ENCODE assay signal across 19 cellular contexts in the genomic region with DNA sequence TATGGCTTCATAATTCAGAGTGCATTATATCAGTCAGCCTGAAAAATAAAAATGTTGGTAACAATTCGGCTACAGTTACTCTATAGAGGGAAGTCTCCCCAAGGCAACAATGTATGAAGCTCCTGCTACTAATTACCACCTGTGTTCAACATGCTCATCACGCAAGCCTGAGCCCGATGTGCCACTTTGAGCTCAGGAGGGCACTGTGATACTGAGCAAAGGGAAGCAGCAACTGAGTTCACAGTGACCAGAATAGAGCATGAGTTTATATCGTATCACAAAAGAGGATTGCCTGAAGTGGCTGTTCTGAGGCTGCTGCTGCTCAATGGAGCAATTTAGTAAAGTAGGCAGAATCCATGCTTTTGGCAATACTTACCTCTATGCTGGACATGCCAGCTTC.
DNase-seq lines count a peak whose midpoint lies in the region; ATAC-seq and TF ChIP-seq lines count a peak whose summit lies in the region.
"Had no signal": no experiment of that assay in that cellular context is flagged by ENCODE, and none has a peak within 500 bp of the region (broad histone marks: within the 10 kb centered on the region; RNA-seq: fewer than 3 reads in every experiment).

No MANE protein-coding gene starts in this region.

- CTCF ChIA-PET in IMR-90 (lab: Yijun Ruan, JAX): interaction anchor here (0.8 kb wide), 1 partner anchor 80 kb away, joined by 3 read pairs; no protein-coding TSS in a partner anchor

- H3K27me3 ChIP-seq in DND-41 (ENCODE audit: insufficient read depth, low read length, poor library complexity) (peaks cover 5% of the 10 kb centered on the region), IMR-90 (ENCODE audit: control insufficient read depth, insufficient read depth, low read length) (no peaks in the 10 kb centered on the region)

- no peak overlapping the region for H3K4me3 ChIP-seq in DND-41 (ENCODE audit: low read depth in 1 of 2, low read length in 2 of 2)
- H3K4me3 ChIP-seq in IMR-90 (ENCODE audit: insufficient read depth, low read depth, low read length): no peak overlapping the region
- H3K4me3 ChIP-seq: psoas muscle, skin epidermis had no signal

- no peak overlapping the region for H3K56ac ChIP-seq in IMR-90 (ENCODE audit: extremely low read depth, insufficient read depth, low read length)

- H3K4me2 ChIP-seq in DND-41 (ENCODE audit: insufficient read depth, low read length): no peak overlapping the region
- H3K4me2 ChIP-seq in IMR-90 (ENCODE audit: low read depth, low read length): no peak overlapping the region

- H2BK5ac ChIP-seq in IMR-90 (ENCODE audit: low read depth, low read length, poor library complexity, severe bottlenecking): no peak overlapping the region

- H3K9me3 ChIP-seq in DND-41 (ENCODE audit: insufficient read depth, low read length, severe bottlenecking): no peaks in the 10 kb centered on the region
- peaks cover 2% of the 10 kb centered on the region; the same call in 1 of the 2 replicates for H3K9me3 ChIP-seq in IMR-90 (ENCODE audit: control insufficient read depth, insufficient read depth, low read length)
- H3K9me3 ChIP-seq: psoas muscle had no signal

- in situ Hi-C loops in IMR-90 (cut with MboI; ENCODE audit: low sequenced_read_pairs): no loop called here

- H4K8ac ChIP-seq in IMR-90 (ENCODE audit: low read depth in 2 of 2, low read length in 2 of 2): peak overlapping the region; percentile 12 to 25; a peak in 2 of 4 replicates

- peak overlapping the region; percentile 31; the same call in 1 of the 3 replicates for H2BK15ac ChIP-seq in IMR-90 (ENCODE audit: low read depth, low read length)

- peak overlapping the region; percentile 62 for H2AK5ac ChIP-seq in IMR-90 (ENCODE audit: low read depth, low read length)

- dilution Hi-C loops in IMR-90 (cut with HindIII; ENCODE audit: low sequenced_read_pairs, unreplicated experiment): no loop called here

- H3K79me1 ChIP-seq in IMR-90 (ENCODE audit: low read depth in 1 of 2, low read length in 2 of 2): no peaks in the 10 kb centered on the region

- peak overlapping the region; percentile 75; the same call in 1 of the 2 replicates for H3K18ac ChIP-seq in IMR-90 (ENCODE audit: low read depth, low read length)

- H2AK9ac ChIP-seq in IMR-90 (replicated peaks; ENCODE audit: low read depth, low read length, poor library complexity): no peak overlapping the region

- no peaks in the 10 kb centered on the region for H3K36me3 ChIP-seq in DND-41 (ENCODE audit: insufficient read depth, low read length)
- H3K36me3 ChIP-seq in IMR-90 (ENCODE audit: control insufficient read depth, insufficient read depth, low read length): no peaks in the 10 kb centered on the region

- BruUV-seq in IMR-90 (replicated peaks; lab: Mats Ljungman, UMichigan): no TSS peak

- H3K27ac ChIP-seq in DND-41 (ENCODE audit: low read length) (no peak overlapping the region), IMR-90 (ENCODE audit: insufficient read depth, low read length) (no peak overlapping the region)
- H3K27ac ChIP-seq: psoas muscle, skin epidermis had no signal

- no peak overlapping the region for H3K9ac ChIP-seq in DND-41 (ENCODE audit: low read depth, low read length)
- H3K9ac ChIP-seq in IMR-90 (ENCODE audit: low read depth, low read length): no peak overlapping the region

- no peak for TF ChIP-seq POLR2A in IMR-90 (IDR thresholded peaks at IDR 0.05; ENCODE audit: low read depth, low read length)

- DNase-seq in DND-41: no peak
- DNase-seq in IMR-90: no peak
- DNase-seq in cerebellar cortex (ENCODE audit: low spot score): peak; percentile 3
- peak; percentile 18 for DNase-seq in occipital lobe (lab: John Stamatoyannopoulos, UW)
- DNase-seq in iPS-NIHi7 (ENCODE audit: extremely low spot score): no peak
- no peak for DNase-seq in AML-193 (lab: John Stamatoyannopoulos, UW)
- DNase-seq in GM20000 (ENCODE audit: low spot score): no peak
- DNase-seq: activated naive CD4-positive, alpha-beta T cell treated with anti-CD3 and anti-CD28 coated beads, Interleukin-2, amount 50 U/mL, for 16 hours; activated T-cell treated with anti-CD3 and anti-CD28 coated beads, Interleukin-2, amount 50 U/mL, for 48 hours; aorta; DMS79 treated with DMSO at 0.1 percent for 48 hours; effector memory CD4-positive, alpha-beta T cell; H9; mesendoderm; NCI-H345; nephron progenitor cell; psoas muscle had no signal

- H2BK120ac ChIP-seq in IMR-90 (ENCODE audit: low read depth, low read length): peak overlapping the region; percentile 63

- H3K14ac ChIP-seq in IMR-90 (replicated peaks; ENCODE audit: low read depth, low read length): 0 out of 2 replicates have a peak overlapping the region, but pooled peaks have one; percentile 2

- H3K79me2 ChIP-seq in DND-41 (ENCODE audit: insufficient read depth, low read length): no peaks in the 10 kb centered on the region

- peaks cover 6% of the 10 kb centered on the region for H3K9me1 ChIP-seq in IMR-90 (ENCODE audit: insufficient read depth, low read length)

- H2AFZ ChIP-seq in DND-41 (ENCODE audit: low read depth, low read length) (no peak overlapping the region), IMR-90 (replicated peaks; ENCODE audit: low read length, poor library complexity) (no peak overlapping the region)

- TF ChIP-seq RAD21 in IMR-90 (IDR thresholded peaks at IDR 0.05; ENCODE audit: low read length): no peak

- WGBS in IMR-90 (ENCODE audit: extremely low coverage in 2 of 2, insufficient read length in 1 of 2), 2 experiments: no CpG with 5 or more reads among the region's 4 CpGs

- H3K23ac ChIP-seq in IMR-90 (ENCODE audit: low read depth, low read length): no peak overlapping the region

- no peaks in the 10 kb centered on the region for H4K20me1 ChIP-seq in DND-41 (ENCODE audit: insufficient read depth, low read length)
- H4K20me1 ChIP-seq in IMR-90 (ENCODE audit: insufficient read depth, low read length): no peaks in the 10 kb centered on the region

- H2BK20ac ChIP-seq in IMR-90 (ENCODE audit: low read depth, low read length): peak overlapping the region; percentile 60

- TF ChIP-seq CTCF in DND-41 (IDR thresholded peaks at IDR 0.05; ENCODE audit: borderline replicate concordance, extremely low read depth, low read length, poor library complexity, severe bottlenecking): peak; percentile 6
- no peak for TF ChIP-seq CTCF in IMR-90 (conservative IDR thresholded peaks at IDR 0.05; ENCODE audit: low read depth, low read length)
- TF ChIP-seq CTCF in GM20000 (IDR thresholded peaks at IDR 0.05; ENCODE audit: extremely low read depth, missing control alignments): no peak

- intact Hi-C loops in IMR-90 (cut with micrococcal nuclease): no loop called here

- ATAC-seq in DND-41 (ENCODE audit: insufficient read depth, low read depth) (no peak), IMR-90 (ENCODE audit: low read depth) (no peak)
- ATAC-seq: esophagus mucosa, psoas muscle had no signal

- peak overlapping the region; percentile 56 for H4K91ac ChIP-seq in IMR-90 (ENCODE audit: insufficient read depth, low read depth, low read length)

- peak overlapping the region; percentile 65 for H3K4ac ChIP-seq in IMR-90 (ENCODE audit: low read depth, low read length)

- H3K4me1 ChIP-seq in DND-41 (ENCODE audit: insufficient read depth, low read length): no peaks in the 10 kb centered on the region
- peaks cover 26% of the 10 kb centered on the region for H3K4me1 ChIP-seq in IMR-90 (ENCODE audit: control insufficient read depth, insufficient read depth, low read length)
- H3K4me1 ChIP-seq: psoas muscle had no signal

- H4K5ac ChIP-seq in IMR-90 (ENCODE audit: low read depth, low read length): peak overlapping the region; percentile 26; the same call in 1 of the 2 replicates

- POLR2A ChIA-PET in IMR-90 (lab: Charles Lee; ENCODE audit: unreplicated experiment): no interaction called here

TF ChIP-seq in IMR-90, 13 proteins besides CTCF, POLR2A, EP300 and RAD21:
- TF ChIP-seq RFX5 (IDR thresholded peaks at IDR 0.05; ENCODE audit: low read depth, low read length) (no peak), MAZ (IDR thresholded peaks at IDR 0.05; ENCODE audit: borderline replicate concordance, low read depth, low read length) (no peak), FOS (IDR thresholded peaks at IDR 0.05; ENCODE audit: low read depth, low read length) (no peak), MAFK (IDR thresholded peaks at IDR 0.05; ENCODE audit: low read depth, low read length) (no peak), BHLHE40 (IDR thresholded peaks at IDR 0.05; ENCODE audit: low read depth, low read length) (no peak), CHD1 (IDR thresholded peaks at IDR 0.05; ENCODE audit: low read depth, low read length) (no peak), RCOR1 (IDR thresholded peaks at IDR 0.05; ENCODE audit: insufficient replicate concordance, low read length) (no peak), MXI1 (IDR thresholded peaks at IDR 0.05; ENCODE audit: borderline replicate concordance, low read depth, low read length) (no peak), NFE2L2 (IDR thresholded peaks at IDR 0.05; ENCODE audit: low read depth, low read length) (no peak), CEBPB (IDR thresholded peaks at IDR 0.05; ENCODE audit: low read depth, low read length) (no peak), SMC3 (IDR thresholded peaks at IDR 0.05; ENCODE audit: low read depth, low read length) (no peak)
- TF ChIP-seq, protein P1, sequence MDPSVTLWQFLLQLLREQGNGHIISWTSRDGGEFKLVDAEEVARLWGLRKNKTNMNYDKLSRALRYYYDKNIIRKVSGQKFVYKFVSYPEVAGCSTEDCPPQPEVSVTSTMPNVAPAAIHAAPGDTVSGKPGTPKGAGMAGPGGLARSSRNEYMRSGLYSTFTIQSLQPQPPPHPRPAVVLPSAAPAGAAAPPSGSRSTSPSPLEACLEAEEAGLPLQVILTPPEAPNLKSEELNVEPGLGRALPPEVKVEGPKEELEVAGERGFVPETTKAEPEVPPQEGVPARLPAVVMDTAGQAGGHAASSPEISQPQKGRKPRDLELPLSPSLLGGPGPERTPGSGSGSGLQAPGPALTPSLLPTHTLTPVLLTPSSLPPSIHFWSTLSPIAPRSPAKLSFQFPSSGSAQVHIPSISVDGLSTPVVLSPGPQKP (IDR thresholded peaks at IDR 0.05; ENCODE audit: borderline replicate concordance, low read depth, low read length): no peak
- TF ChIP-seq, protein P2, sequence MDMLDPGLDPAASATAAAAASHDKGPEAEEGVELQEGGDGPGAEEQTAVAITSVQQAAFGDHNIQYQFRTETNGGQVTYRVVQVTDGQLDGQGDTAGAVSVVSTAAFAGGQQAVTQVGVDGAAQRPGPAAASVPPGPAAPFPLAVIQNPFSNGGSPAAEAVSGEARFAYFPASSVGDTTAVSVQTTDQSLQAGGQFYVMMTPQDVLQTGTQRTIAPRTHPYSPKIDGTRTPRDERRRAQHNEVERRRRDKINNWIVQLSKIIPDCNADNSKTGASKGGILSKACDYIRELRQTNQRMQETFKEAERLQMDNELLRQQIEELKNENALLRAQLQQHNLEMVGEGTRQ (IDR thresholded peaks at IDR 0.05; ENCODE audit: low read depth, low read length): no peak

Comparison
In these comparisons a context has a peak if more than half of its experiments do, and no peak if none do; other contexts are left out.
1. DNase-seq: peak in cerebellar cortex (single experiment) and occipital lobe (single experiment); none in DND-41 (single experiment), IMR-90 (single experiment), iPS-NIHi7 (single experiment), AML-193 (0 of 2) and GM20000 (single experiment).